In the genomic region with DNA sequence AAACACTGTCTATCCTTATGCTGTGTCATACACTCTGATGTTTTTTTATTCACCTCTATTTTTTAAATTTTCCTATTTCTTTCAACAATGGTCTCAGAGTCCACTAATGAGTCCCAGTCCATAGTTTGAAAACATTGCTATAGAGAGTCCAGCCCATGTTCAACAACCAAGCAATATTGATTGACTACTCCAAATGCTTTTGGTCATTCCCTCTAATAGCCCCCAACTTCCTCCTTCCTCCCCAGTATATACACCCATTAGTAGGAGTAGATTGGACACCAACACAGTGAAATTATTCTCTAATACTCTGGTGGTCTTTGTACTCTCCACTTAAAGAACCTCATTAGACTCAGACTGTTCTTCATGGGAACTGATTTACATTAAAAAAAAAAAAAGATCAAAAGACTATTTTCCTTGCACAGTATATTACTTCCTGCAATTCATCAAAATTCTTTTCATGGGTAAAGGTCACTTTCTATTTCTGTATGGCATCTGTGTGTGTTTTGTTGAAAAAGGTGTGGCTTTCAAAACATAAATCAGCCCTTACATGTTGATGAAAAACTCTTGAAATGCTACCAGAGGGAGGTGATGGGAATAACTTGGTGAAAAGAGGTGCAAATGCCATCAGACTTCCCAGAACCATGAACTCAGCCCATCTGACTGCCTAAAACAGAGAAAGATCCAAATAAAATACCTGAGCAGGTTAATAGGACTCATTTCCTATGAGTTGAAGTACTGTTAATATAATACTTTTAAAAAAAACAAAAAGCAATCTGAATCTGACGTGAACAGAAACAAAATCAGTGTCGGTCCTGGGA, we compare ENCODE assay signal across 20 cellular contexts.
DNase-seq lines count a peak whose midpoint lies in the region; ATAC-seq and TF ChIP-seq lines count a peak whose summit lies in the region.
"Had no signal": no experiment of that assay in that cellular context is flagged by ENCODE, and none has a peak within 500 bp of the region (broad histone marks: within the 10 kb centered on the region; RNA-seq: fewer than 3 reads in every experiment).

No MANE protein-coding gene starts in this region.

- H4K20me1 ChIP-seq in hepatocyte (ENCODE audit: insufficient read depth, poor library complexity, severe bottlenecking) = no peaks in the 10 kb centered on the region
- H4K20me1 ChIP-seq: BLaER1 had no signal

- H3K4me2 ChIP-seq in hepatocyte (no peak overlapping the region), parathyroid adenoma (ENCODE audit: low read length) (no peak overlapping the region)
- H3K4me2 ChIP-seq: BLaER1 had no signal

- no peak for TF ChIP-seq CTCF in Caco-2 (IDR thresholded peaks at IDR 0.05; ENCODE audit: insufficient read depth in 1 of 2, low read depth in 1 of 2, low read length in 1 of 2, severe bottlenecking in 1 of 2, unreplicated experiment in 1 of 2)
- TF ChIP-seq CTCF in hepatocyte (IDR thresholded peaks at IDR 0.05; ENCODE audit: poor library complexity) = no peak
- no peak for TF ChIP-seq CTCF in parathyroid adenoma (IDR thresholded peaks at IDR 0.05)
- TF ChIP-seq CTCF in RWPE1 (conservative IDR thresholded peaks at IDR 0.05; ENCODE audit: low read depth) = no peak

- intact Hi-C loops in Caco-2 (cut with micrococcal nuclease; ENCODE audit: unreplicated experiment) = loop anchor here (5.0 kb wide), 1 partner anchor 594 kb away; no protein-coding TSS in a partner anchor

- DNase-seq in Caco-2 (peak in 1 of 2 experiments; percentile 1), SW480 (ENCODE audit: low spot score) (peak; percentile 82), hepatocyte (ENCODE audit: low spot score) (no peak), RWPE1 (ENCODE audit: low spot score) (no peak), GDM1 (lab: John Stamatoyannopoulos, UW) (no peak)
- no peak for DNase-seq in activated CD8-positive, alpha-beta memory T cell treated with anti-CD3 and anti-CD28 coated beads, Interleukin-2, amount 10 ng/mL, durations not matched to agents 7 days and 5 days
- DNase-seq: CD4-positive, alpha-beta memory T cell; DND-41; H9; KBM-7; MV-4-11; NCI-H1694 treated with DMSO at 0.1 percent for 48 hours; NCI-H510A; NCI-H748 treated with DMSO at 0.1 percent for 48 hours; NK-92 treated with Interleukin-12 subunit alpha and Interleukin-12 subunit beta, amount 100 ng/mL, for 24 hours; Peyer's patch had no signal

- peaks cover 11% of the 10 kb centered on the region for H3K9me3 Mint-ChIP-seq in Caco-2 (ENCODE audit: unreplicated experiment)
- H3K9me3 Mint-ChIP-seq in activated CD8-positive, alpha-beta memory T cell treated with anti-CD3 and anti-CD28 coated beads, Interleukin-2, amount 10 ng/mL, durations not matched to agents 7 days and 5 days (ENCODE audit: low read depth) = no peaks in the 10 kb centered on the region

- no peaks in the 10 kb centered on the region for H3K79me2 ChIP-seq in hepatocyte
- H3K79me2 ChIP-seq in parathyroid adenoma = no peaks in the 10 kb centered on the region

- no peaks in the 10 kb centered on the region for H3K27me3 ChIP-seq in Caco-2 (replicated peaks; ENCODE audit: control insufficient read depth, insufficient read depth, low read length)
- H3K27me3 ChIP-seq in hepatocyte = no peaks in the 10 kb centered on the region
- H3K27me3 ChIP-seq in parathyroid adenoma (ENCODE audit: control insufficient read depth, insufficient read depth, low read length) = no peaks in the 10 kb centered on the region
- H3K27me3 ChIP-seq: BLaER1, Peyer's patch had no signal

- H3K27ac Mint-ChIP-seq in Caco-2 (ENCODE audit: unreplicated experiment) = peak overlapping the region; percentile 29
- H3K27ac Mint-ChIP-seq in activated CD8-positive, alpha-beta memory T cell treated with anti-CD3 and anti-CD28 coated beads, Interleukin-2, amount 10 ng/mL, durations not matched to agents 7 days and 5 days = no peak overlapping the region
- H3K27ac Mint-ChIP-seq: CD4-positive, alpha-beta memory T cell; H9 had no signal

- H3K4me1 ChIP-seq in Caco-2 (peaks cover 15% of the 10 kb centered on the region), hepatocyte (ENCODE audit: insufficient read depth) (peaks cover 18% of the 10 kb centered on the region), parathyroid adenoma (no peaks in the 10 kb centered on the region)
- H3K4me1 ChIP-seq: BLaER1 had no signal

- POLR2A ChIA-PET in Caco-2 (lab: Charles Lee) (no interaction called here), RWPE1 (lab: Yijun Ruan, JAX; ENCODE audit: low non-redundant PET) (no interaction called here)

- H3K9me3 ChIP-seq in Caco-2 = no peaks in the 10 kb centered on the region
- H3K9me3 ChIP-seq in hepatocyte (ENCODE audit: low read depth) = no peaks in the 10 kb centered on the region
- no peaks in the 10 kb centered on the region for H3K9me3 ChIP-seq in parathyroid adenoma (ENCODE audit: control insufficient read depth, low read length)
- H3K9me3 ChIP-seq: BLaER1, Peyer's patch had no signal

- no peaks in the 10 kb centered on the region for H3K36me3 ChIP-seq in Caco-2 (ENCODE audit: control insufficient read depth, insufficient read depth, low read length)
- no peaks in the 10 kb centered on the region for H3K36me3 ChIP-seq in hepatocyte (replicated peaks; ENCODE audit: insufficient read depth, low read depth)
- H3K36me3 ChIP-seq in parathyroid adenoma (ENCODE audit: control insufficient read depth, insufficient read depth, low read length) = no peaks in the 10 kb centered on the region
- H3K36me3 ChIP-seq: BLaER1, Peyer's patch had no signal

- peak overlapping the region; percentile 45 for H3K27ac ChIP-seq in hepatocyte
- H3K27ac ChIP-seq in parathyroid adenoma = no peak overlapping the region
- H3K27ac ChIP-seq in RWPE1 = no peak overlapping the region
- H3K27ac ChIP-seq: BLaER1 had no signal

- BruUV-seq in Caco-2 (replicated peaks; lab: Mats Ljungman, UMichigan) = no TSS peak

- CTCF ChIA-PET in Caco-2 (lab: Charles Lee) = no interaction called here
- CTCF ChIA-PET in RWPE1 (lab: Yijun Ruan, JAX) = no interaction called here
- CTCF ChIA-PET in activated CD8-positive, alpha-beta memory T cell treated with anti-CD3 and anti-CD28 coated beads, Interleukin-2, amount 10 ng/mL, durations not matched to agents 7 days and 5 days (lab: Charles Lee) = no interaction called here

- no peaks in the 10 kb centered on the region for H3K36me3 Mint-ChIP-seq in Caco-2 (ENCODE audit: insufficient read depth, unreplicated experiment)
- no peaks in the 10 kb centered on the region for H3K36me3 Mint-ChIP-seq in activated CD8-positive, alpha-beta memory T cell treated with anti-CD3 and anti-CD28 coated beads, Interleukin-2, amount 10 ng/mL, durations not matched to agents 7 days and 5 days
- H3K36me3 Mint-ChIP-seq: CD4-positive, alpha-beta memory T cell had no signal

- H3K27me3 Mint-ChIP-seq in Caco-2 (ENCODE audit: insufficient read depth, unreplicated experiment) = no peaks in the 10 kb centered on the region
- H3K27me3 Mint-ChIP-seq in activated CD8-positive, alpha-beta memory T cell treated with anti-CD3 and anti-CD28 coated beads, Interleukin-2, amount 10 ng/mL, durations not matched to agents 7 days and 5 days = peaks cover 7% of the 10 kb centered on the region

- H3K9me2 ChIP-seq in hepatocyte (replicated peaks; ENCODE audit: insufficient read depth) = no peaks in the 10 kb centered on the region

- H3K4me3 Mint-ChIP-seq in Caco-2 (ENCODE audit: unreplicated experiment) = no peak overlapping the region
- H3K4me3 Mint-ChIP-seq in activated CD8-positive, alpha-beta memory T cell treated with anti-CD3 and anti-CD28 coated beads, Interleukin-2, amount 10 ng/mL, durations not matched to agents 7 days and 5 days = no peak overlapping the region
- H3K4me3 Mint-ChIP-seq: CD4-positive, alpha-beta memory T cell; H9 had no signal

- peaks cover 12% of the 10 kb centered on the region for H3K4me1 Mint-ChIP-seq in Caco-2 (ENCODE audit: low read depth, unreplicated experiment)
- H3K4me1 Mint-ChIP-seq in activated CD8-positive, alpha-beta memory T cell treated with anti-CD3 and anti-CD28 coated beads, Interleukin-2, amount 10 ng/mL, durations not matched to agents 7 days and 5 days = no peaks in the 10 kb centered on the region

- no peak overlapping the region for H2AFZ ChIP-seq in hepatocyte
- peak overlapping the region; percentile 28 for H2AFZ ChIP-seq in parathyroid adenoma

- no peak overlapping the region for H3K9ac ChIP-seq in parathyroid adenoma
- H3K9ac ChIP-seq: BLaER1 had no signal

- 92% methylated on average over 2 of the region's 2 CpGs for WGBS in hepatocyte (ENCODE audit: low lambda C conversion rate, missing lambda C conversion rate)

- H3K4me3 ChIP-seq in Caco-2 (ENCODE audit: low read depth, low read length) (no peak overlapping the region), hepatocyte (no peak overlapping the region), parathyroid adenoma (ENCODE audit: low read depth, low read length) (no peak overlapping the region)
- H3K4me3 ChIP-seq: BLaER1, Peyer's patch had no signal

- no peak for ATAC-seq in HG02571 (IDR thresholded peaks at IDR 0.05; ENCODE audit: unreplicated experiment)
- ATAC-seq in activated CD8-positive, alpha-beta memory T cell treated with anti-CD3 and anti-CD28 coated beads, Interleukin-2, amount 10 ng/mL, durations not matched to agents 7 days and 5 days = no peak
- ATAC-seq: Right ventricle myocardium inferior had no signal
